In genomic region chr13:111099292-111099691, GRCh38 we compare ENCODE assay signal across 1 cellular context.
TF ChIP-seq lines count a peak whose summit lies in the region.

No MANE protein-coding gene starts in this region.

TF ChIP-seq in HepG2, 621 proteins besides CTCF, POLR2A, EP300 and RAD21 (continued from another document):
- TF ChIP-seq ARID5B (CRISPR knock-in tag; IDR thresholded peaks at IDR 0.05) (no peak), ZBTB10 (CRISPR knock-in tag; IDR thresholded peaks at IDR 0.05; ENCODE audit: borderline replicate concordance) (no peak), ZNF639 (CRISPR knock-in tag; conservative IDR thresholded peaks at IDR 0.05) (no peak)
TF ChIP-seq in HepG2: peak in this region for 0.
